ENCODE assay signal across 8 cellular contexts in the genomic region with DNA sequence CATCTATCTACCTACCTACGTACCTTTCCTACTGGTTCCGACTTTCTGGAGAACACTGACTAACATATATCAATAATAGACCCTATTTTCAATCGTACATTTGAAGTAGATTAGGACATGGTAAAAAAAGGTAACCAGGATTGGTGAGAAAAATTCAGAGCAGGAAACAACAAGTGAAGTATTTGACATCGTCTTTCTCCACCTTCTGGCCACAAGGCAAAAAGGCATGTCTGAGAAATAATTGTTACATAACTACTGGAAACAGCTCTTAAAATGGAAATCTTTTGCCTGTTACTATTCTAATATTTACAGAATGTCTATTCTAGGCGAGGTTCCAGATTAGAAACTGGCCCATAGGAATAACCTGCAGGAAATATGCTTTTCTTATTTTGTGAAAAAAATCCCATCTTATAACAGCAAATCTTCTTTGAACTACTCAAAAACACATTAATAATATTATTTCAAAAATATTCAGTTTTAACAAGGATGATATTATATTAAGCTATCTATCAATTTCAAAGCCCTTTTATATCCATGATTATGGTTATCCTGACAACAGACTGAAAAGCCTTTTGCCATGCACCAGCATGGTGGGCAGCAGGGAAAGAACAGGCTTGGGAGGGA.
DNase-seq lines count a peak whose midpoint lies in the region; ATAC-seq, FAIRE-seq and TF ChIP-seq lines count a peak whose summit lies in the region.

No MANE protein-coding gene starts in this region.

- no peak for TF ChIP-seq EP300 in GM12878 (IDR thresholded peaks at IDR 0.05; ENCODE audit: borderline replicate concordance in 1 of 2, control insufficient read depth in 1 of 2, low read depth in 2 of 2, low read length in 2 of 2)

- no peak for DNase-seq in CD14-positive monocyte (ENCODE audit: low spot score)
- peak; percentile 30 for DNase-seq in GM19239 (ENCODE audit: insufficient read length, low spot score)
- DNase-seq in NCI-H2171 treated with DMSO at 0.1 percent for 48 hours (lab: John Stamatoyannopoulos, UW) = peak; percentile 75
- peak; percentile 21 for DNase-seq in GM12878 (ENCODE audit: low read depth, low spot score)
- DNase-seq in kidney = no peak
- DNase-seq in upper lobe of right lung = no peak
- no peak for DNase-seq in NCI-H446 (lab: John Stamatoyannopoulos, UW)

- SMC1A ChIA-PET in GM12878 (lab: Charles Lee; ENCODE audit: uncharacterized antibody, unreplicated experiment) = interaction anchor here (0.8 to 3.3 kb wide), 9 partner anchors 9 to 480 kb away, joined by 3 to 40 read pairs (median 5); no protein-coding TSS in a partner anchor

- H3K9me3 Mint-ChIP-seq in CD14-positive monocyte = no peaks in the 10 kb centered on the region

- H3K27me3 ChIP-seq in GM12878 (replicated peaks in 1 of 2; ENCODE audit: control insufficient read depth in 2 of 2, insufficient read depth in 2 of 2, low read length in 1 of 2) = no peaks in the 10 kb centered on the region
- H3K27me3 ChIP-seq in upper lobe of right lung = no peaks in the 10 kb centered on the region

- H4K20me1 ChIP-seq in GM12878 (ENCODE audit: control insufficient read depth, insufficient read depth) = no peaks in the 10 kb centered on the region

- no peaks in the 10 kb centered on the region for H3K4me1 Mint-ChIP-seq in CD14-positive monocyte

- no peak for TF ChIP-seq POLR2A in GM12878 (IDR thresholded peaks at IDR 0.05; ENCODE audit: low read depth, low read length)

- H3K4me1 ChIP-seq in GM12878 (ENCODE audit: control insufficient read depth, insufficient read depth, low read length) (no peaks in the 10 kb centered on the region), kidney (ENCODE audit: control insufficient read depth in 1 of 2, insufficient read depth in 1 of 2, low read depth in 1 of 2, low read length in 2 of 2) (peaks cover 0 to 5% of the 10 kb centered on the region in 2 donors), upper lobe of right lung (peaks cover 4% of the 10 kb centered on the region)

- H3K9ac ChIP-seq in GM12878 (ENCODE audit: control insufficient read depth, insufficient read depth, low read length) (no peak overlapping the region), kidney (ENCODE audit: low read length in 2 of 2) (no peak overlapping the region)

- FAIRE-seq in GM19239 (lab: Jason Lieb, UNC) = no peak
- peak; percentile 86 for FAIRE-seq in GM12878 (lab: Jason Lieb, UNC)
- peak; percentile 97 for FAIRE-seq in kidney (lab: Jason Lieb, UNC)

- CTCF ChIA-PET in GM12878 (lab: Yijun Ruan, JAX) = interaction anchor here (0.8 to 4.6 kb wide), 12 partner anchors 11 to 489 kb away, joined by 3 to 77 read pairs (median 4); no protein-coding TSS in a partner anchor

- H3K4me3 Mint-ChIP-seq in CD14-positive monocyte = no peak overlapping the region

- no peak overlapping the region for H3K27ac ChIP-seq in GM12878 (ENCODE audit: control insufficient read depth, insufficient read depth)
- H3K27ac ChIP-seq in kidney (ENCODE audit: low read depth in 2 of 2, low read length in 2 of 2) = peak overlapping the region in 1 of 2 donors; percentile 2
- H3K27ac ChIP-seq in upper lobe of right lung = no peak overlapping the region

- H3K36me3 ChIP-seq in GM12878 (ENCODE audit: control insufficient read depth in 2 of 2, insufficient read depth in 2 of 2, low read length in 1 of 2) (no peaks in the 10 kb centered on the region), kidney (ENCODE audit: control insufficient read depth in 1 of 2, insufficient read depth in 2 of 2, low read length in 2 of 2) (no peaks in the 10 kb centered on the region), upper lobe of right lung (no peaks in the 10 kb centered on the region)

- intact Hi-C loops in CD14-positive monocyte (cut with micrococcal nuclease) (loop anchor here in 1 of 2 donors (5.0 to 10.0 kb wide), 2 partner anchors 478 to 584 kb away; no protein-coding TSS in a partner anchor), GM12878 (cut with micrococcal nuclease; ENCODE audit: unreplicated experiment) (loop anchor here (1.0 kb wide), 2 partner anchors 189 to 320 kb away; no protein-coding TSS in a partner anchor), kidney (cut with DNase I) (no loop called here), upper lobe of right lung (cut with DNase I) (no loop called here)

- no peaks in the 10 kb centered on the region for H3K79me2 ChIP-seq in GM12878 (ENCODE audit: control insufficient read depth, insufficient read depth, low read length)

- H3K36me3 Mint-ChIP-seq in CD14-positive monocyte = no peaks in the 10 kb centered on the region

- BruUV-seq in GM12878 (replicated peaks; lab: Mats Ljungman, UMichigan) = no TSS peak

- 31% methylated on average over 5 of the region's 5 CpGs for WGBS in GM12878 (ENCODE audit: insufficient coverage, insufficient replicate concordance, low lambda C conversion rate, missing lambda C conversion rate)

- POLR2A ChIA-PET in GM12878 (lab: Charles Lee) = no interaction called here

- peak; percentile 80 for TF ChIP-seq RAD21 in GM12878 (IDR thresholded peaks at IDR 0.05; ENCODE audit: insufficient read depth, low read depth, low read length)

- peaks cover 0 to 1% (median 0%) of the 10 kb centered on the region in 3 donors for H3K27me3 Mint-ChIP-seq in CD14-positive monocyte (ENCODE audit: low read depth in 3 of 3)

- no peak overlapping the region for H3K27ac Mint-ChIP-seq in CD14-positive monocyte

- H3K4me3 ChIP-seq in GM12878 (no peak overlapping the region), kidney (ENCODE audit: low read length in 2 of 2) (no peak overlapping the region), upper lobe of right lung (no peak overlapping the region)

- in situ Hi-C loops in GM12878 (cut with MboI) = loop anchor here (5.0 kb wide), 1 partner anchor 318 kb away; no protein-coding TSS in a partner anchor

- TF ChIP-seq CTCF in CD14-positive monocyte (IDR thresholded peaks at IDR 0.05) = peak; percentile 92
- TF ChIP-seq CTCF in GM12878 (IDR thresholded peaks at IDR 0.05 in 2 of 3, conservative IDR thresholded peaks at IDR 0.05 in 1 of 3; ENCODE audit: control insufficient read depth in 2 of 3, extremely low read depth in 1 of 3, insufficient read depth in 1 of 3, low read depth in 3 of 3, low read length in 3 of 3) = peak; percentile 46 to 61 (median 53); a peak in 5 of 6 replicates
- TF ChIP-seq CTCF in kidney (IDR thresholded peaks at IDR 0.05; ENCODE audit: borderline replicate concordance, extremely low read depth, insufficient read depth) = peak; percentile 83
- TF ChIP-seq CTCF in upper lobe of right lung (IDR thresholded peaks at IDR 0.05) = peak; percentile 87

- ATAC-seq in GM12878 (peak; percentile 44; the same call in 1 of the 3 replicates), upper lobe of right lung (peak; percentile 83)
- ATAC-seq in activated CD4-positive, CD25-positive, alpha-beta regulatory T cell treated with anti-CD3 and anti-CD28 coated beads, Interleukin-2, amount 50 U/mL, for 24 hours = no peak

- no peak overlapping the region for H2AFZ ChIP-seq in GM12878 (ENCODE audit: control insufficient read depth, low read depth, low read length)

- H3K9me3 ChIP-seq in GM12878 (replicated peaks; ENCODE audit: control insufficient read depth, insufficient read depth, low read length) (no peaks in the 10 kb centered on the region), kidney (ENCODE audit: control insufficient read depth in 1 of 2, low read length in 2 of 2) (no peaks in the 10 kb centered on the region), upper lobe of right lung (no peaks in the 10 kb centered on the region)

- RAD21 ChIA-PET in GM12878 (lab: Charles Lee; ENCODE audit: unreplicated experiment) = interaction anchor here (0.7 to 4.6 kb wide), 6 partner anchors 29 to 323 kb away, joined by 3 to 63 read pairs (median 4); no protein-coding TSS in a partner anchor

- H3K4me2 ChIP-seq in GM12878 (ENCODE audit: control insufficient read depth, insufficient read depth) = no peak overlapping the region

TF ChIP-seq in GM12878, 131 proteins besides CTCF, POLR2A, EP300 and RAD21:
- TF ChIP-seq SMC3 (IDR thresholded peaks at IDR 0.05; ENCODE audit: borderline replicate concordance, low read length) = peak; percentile 89; the same call in 1 of the 2 replicates
- TF ChIP-seq, protein P1, sequence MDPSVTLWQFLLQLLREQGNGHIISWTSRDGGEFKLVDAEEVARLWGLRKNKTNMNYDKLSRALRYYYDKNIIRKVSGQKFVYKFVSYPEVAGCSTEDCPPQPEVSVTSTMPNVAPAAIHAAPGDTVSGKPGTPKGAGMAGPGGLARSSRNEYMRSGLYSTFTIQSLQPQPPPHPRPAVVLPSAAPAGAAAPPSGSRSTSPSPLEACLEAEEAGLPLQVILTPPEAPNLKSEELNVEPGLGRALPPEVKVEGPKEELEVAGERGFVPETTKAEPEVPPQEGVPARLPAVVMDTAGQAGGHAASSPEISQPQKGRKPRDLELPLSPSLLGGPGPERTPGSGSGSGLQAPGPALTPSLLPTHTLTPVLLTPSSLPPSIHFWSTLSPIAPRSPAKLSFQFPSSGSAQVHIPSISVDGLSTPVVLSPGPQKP (IDR thresholded peaks at IDR 0.05; ENCODE audit: low read depth, low read length) = no peak

Comparison
In these comparisons a context has a peak if more than half of its experiments do, and no peak if none do; other contexts are left out.
1. DNase-seq: peak in GM19239 (single experiment), NCI-H2171 treated with DMSO at 0.1 percent for 48 hours (single experiment) and GM12878 (single experiment); none in CD14-positive monocyte (single experiment), kidney (single experiment), upper lobe of right lung (single experiment) and NCI-H446 (0 of 2).
2. ATAC-seq: peak in GM12878 (single experiment) and upper lobe of right lung (single experiment); none in activated CD4-positive, CD25-positive, alpha-beta regulatory T cell treated with anti-CD3 and anti-CD28 coated beads, Interleukin-2, amount 50 U/mL, for 24 hours (0 of 2).
3. Peak in every context shown above with its lines, with median percentiles within 50 percentile points of each other: CTCF ChIP-seq.